ENCODE assay signal across 29 cellular contexts in the genomic region with DNA sequence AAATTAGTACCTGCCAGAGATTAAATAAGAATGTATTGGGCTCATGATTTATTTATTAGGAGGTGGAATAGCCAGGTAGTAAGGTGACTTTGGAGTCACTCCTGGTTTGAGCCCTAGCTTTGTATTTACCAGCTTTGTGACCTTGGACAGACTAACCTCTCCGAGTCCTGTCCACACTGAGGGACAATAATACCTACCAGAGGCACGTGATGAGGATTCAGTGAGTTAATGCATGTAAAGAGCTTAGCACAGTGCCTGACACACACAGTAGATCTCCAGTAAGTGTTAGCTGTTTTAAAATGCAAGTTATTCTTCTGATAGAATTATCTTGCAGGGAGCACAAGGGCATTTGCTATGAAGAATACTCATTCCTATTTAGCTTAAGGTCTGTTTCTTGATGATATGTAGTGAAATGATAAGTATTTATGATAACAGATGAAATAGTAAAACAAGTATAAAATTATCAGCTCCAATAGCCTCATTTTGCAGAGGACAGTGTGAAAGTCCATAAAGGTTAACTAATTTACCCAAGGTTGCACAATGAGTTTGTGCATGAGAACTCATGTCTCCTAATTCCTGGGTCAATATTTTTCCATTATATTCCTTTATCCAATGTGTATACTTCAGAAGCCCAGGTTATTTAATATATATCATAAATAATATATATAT.
"Had no signal": no experiment of that assay in that cellular context is flagged by ENCODE, and none has a peak within 500 bp of the region (broad histone marks: within the 10 kb centered on the region; RNA-seq: fewer than 3 reads in every experiment).

No MANE protein-coding gene starts in this region.

- H3K9me3 ChIP-seq: esophagus muscularis mucosa, gastroesophageal sphincter, heart left ventricle, left ventricle myocardium inferior, lower lobe of right lung, prostate gland, right atrium auricular region, thoracic aorta, tibial nerve, upper lobe of left lung had no signal

- H3K4me1 Mint-ChIP-seq: nephron progenitor cell had no signal

- H3K4me3 ChIP-seq: dorsolateral prefrontal cortex, esophagus muscularis mucosa, gastroesophageal sphincter, heart left ventricle, left ventricle myocardium inferior, lower lobe of right lung, prostate gland, right atrium auricular region, skin epidermis, thoracic aorta, tibial nerve, upper lobe of left lung had no signal

- H3K27me3 ChIP-seq: dorsolateral prefrontal cortex, esophagus muscularis mucosa, foreskin keratinocyte, gastroesophageal sphincter, heart left ventricle, right atrium auricular region, tibial nerve, upper lobe of left lung had no signal

- H3K36me3 ChIP-seq: prostate gland had no signal

- H3K4me1 ChIP-seq: lower lobe of right lung, prostate gland, right atrium auricular region had no signal

- H3K4me3 Mint-ChIP-seq: naive thymus-derived CD4-positive, alpha-beta T cell; nephron progenitor cell; stimulated activated naive B cell treated with anti-CD40 and anti-IgM and Interleukin-4, amounts not matched to agents 10 μg/mL and 1 μg/mL and 100 μg/mL, for 72 hours; stimulated activated naive CD8-positive, alpha-beta T cell treated with anti-CD3 and anti-CD28 coated beads, Interleukin-15, Interleukin-2, amounts not matched to agents 100 ng/mL and 50 ng/mL, for 24 hours had no signal

- H3K27ac ChIP-seq: dorsolateral prefrontal cortex, epithelial cell of prostate, esophagus muscularis mucosa, foreskin keratinocyte, gastroesophageal sphincter, heart left ventricle, left ventricle myocardium inferior, lower lobe of right lung, prostate gland, right atrium auricular region, skin epidermis, thoracic aorta, tibial nerve, upper lobe of left lung had no signal

- FAIRE-seq: islet of Langerhans, urothelium cell line had no signal

- ATAC-seq: gastroesophageal sphincter; heart left ventricle; left cardiac atrium; lower lobe of right lung; naive thymus-derived CD4-positive, alpha-beta T cell; stimulated activated naive B cell treated with anti-CD40 and anti-IgM and Interleukin-4, amounts not matched to agents 10 μg/mL and 1 μg/mL and 100 μg/mL, for 72 hours had no signal

- H3K27ac Mint-ChIP-seq: naive thymus-derived CD4-positive, alpha-beta T cell; nephron progenitor cell; stimulated activated naive B cell treated with anti-CD40 and anti-IgM and Interleukin-4, amounts not matched to agents 10 μg/mL and 1 μg/mL and 100 μg/mL, for 72 hours; stimulated activated naive CD8-positive, alpha-beta T cell treated with anti-CD3 and anti-CD28 coated beads, Interleukin-15, Interleukin-2, amounts not matched to agents 100 ng/mL and 50 ng/mL, for 24 hours had no signal

- H3K27me3 Mint-ChIP-seq: naive thymus-derived CD4-positive, alpha-beta T cell; stimulated activated naive B cell treated with anti-CD40 and anti-IgM and Interleukin-4, amounts not matched to agents 10 μg/mL and 1 μg/mL and 100 μg/mL, for 72 hours; stimulated activated naive CD8-positive, alpha-beta T cell treated with anti-CD3 and anti-CD28 coated beads, Interleukin-15, Interleukin-2, amounts not matched to agents 100 ng/mL and 50 ng/mL, for 24 hours had no signal

- H3K9me3 Mint-ChIP-seq: naive thymus-derived CD4-positive, alpha-beta T cell; nephron progenitor cell; stimulated activated naive B cell treated with anti-CD40 and anti-IgM and Interleukin-4, amounts not matched to agents 10 μg/mL and 1 μg/mL and 100 μg/mL, for 72 hours; stimulated activated naive CD8-positive, alpha-beta T cell treated with anti-CD3 and anti-CD28 coated beads, Interleukin-15, Interleukin-2, amounts not matched to agents 100 ng/mL and 50 ng/mL, for 24 hours had no signal

- DNase-seq: cerebellar nuclear complex; cortex of kidney; dorsolateral prefrontal cortex; effector CD4-positive, alpha-beta T cell; foreskin keratinocyte; heart left ventricle; hippocampal formation; left cardiac atrium; left ventricle myocardium inferior; lower lobe of right lung; midbrain; naive thymus-derived CD4-positive, alpha-beta T cell; nephron progenitor cell; nucleus accumbens; stimulated activated CD4-positive, alpha-beta T cell treated with anti-CD3 and anti-CD28 coated beads, Interleukin-15, amount 100 ng/mL, for 24 hours; stimulated activated CD4-positive, alpha-beta T cell treated with anti-CD3 and anti-CD28 coated beads, Interleukin-2, amount 100 ng/mL, for 48 hours; stimulated activated naive B cell treated with anti-CD40 and anti-IgM and Interleukin-4, amounts not matched to agents 10 μg/mL and 1 μg/mL and 100 μg/mL, for 72 hours; upper lobe of left lung had no signal
